In the genomic region with DNA sequence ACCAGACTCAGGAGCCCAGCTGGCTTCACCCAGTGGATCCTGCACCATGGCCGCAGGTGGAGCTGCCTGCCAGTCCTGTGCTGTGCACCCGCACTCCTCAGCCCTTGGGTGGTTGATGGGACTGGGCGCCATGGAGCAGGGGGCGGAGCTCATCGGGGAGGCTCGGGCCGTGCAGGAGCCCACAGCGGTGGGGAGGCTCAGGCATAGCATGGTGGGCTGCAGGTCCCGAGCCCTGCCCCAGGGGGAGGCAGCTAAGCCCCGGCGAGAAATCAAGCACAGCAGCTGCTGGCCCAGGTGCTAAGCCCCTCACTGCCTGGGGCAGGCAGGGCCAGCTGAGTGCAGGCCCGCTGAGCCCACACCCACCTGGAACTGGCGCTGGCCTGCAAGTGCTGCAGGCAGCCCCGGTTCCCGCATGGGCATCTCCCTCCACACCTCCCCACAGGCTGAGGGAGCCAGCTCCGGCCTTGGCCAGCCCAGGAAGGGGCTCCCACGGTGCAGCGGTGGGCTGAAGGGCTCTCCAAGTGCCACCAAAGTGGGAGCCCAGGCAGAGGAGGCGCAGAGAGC, we compare ENCODE assay signal across 29 cellular contexts.
"Had no signal": no experiment of that assay in that cellular context is flagged by ENCODE, and none has a peak within 500 bp of the region (broad histone marks: within the 10 kb centered on the region; RNA-seq: fewer than 3 reads in every experiment).

No MANE protein-coding gene starts in this region.

- H3K4me1 ChIP-seq: stomach, suprapubic skin, testis, thyroid gland, tibial artery, tibial nerve, transverse colon, upper lobe of right lung, uterus, vagina had no signal

- H3K27ac Mint-ChIP-seq: stimulated activated effector memory CD8-positive, alpha-beta T cell treated with anti-CD3 and anti-CD28 coated beads, Interleukin-12 subunit alpha, Interleukin-12 subunit beta, amount 100 ng/mL, for 72 hours; stimulated activated memory B cell treated with anti-CD40 and anti-IgM and Interleukin-4, amounts not matched to agents 10 μg/mL and 1 μg/mL and 100 μg/mL, for 72 hours; stimulated activated naive B cell treated with anti-CD40 and anti-IgM and Interleukin-4, amounts not matched to agents 10 μg/mL and 1 μg/mL and 100 μg/mL, for 72 hours; stimulated activated naive CD8-positive, alpha-beta T cell treated with anti-CD3 and anti-CD28 coated beads, Interleukin-15, amount 100 ng/mL, for 72 hours; stimulated activated naive CD8-positive, alpha-beta T cell treated with anti-CD3 and anti-CD28 coated beads, Interleukin-15, Interleukin-2, amounts not matched to agents 100 ng/mL and 50 ng/mL, for 24 hours; type B pancreatic cell had no signal

- H3K9me3 Mint-ChIP-seq: stimulated activated effector memory CD8-positive, alpha-beta T cell treated with anti-CD3 and anti-CD28 coated beads, Interleukin-12 subunit alpha, Interleukin-12 subunit beta, amount 100 ng/mL, for 72 hours; stimulated activated memory B cell treated with anti-CD40 and anti-IgM and Interleukin-4, amounts not matched to agents 10 μg/mL and 1 μg/mL and 100 μg/mL, for 72 hours; stimulated activated naive CD8-positive, alpha-beta T cell treated with anti-CD3 and anti-CD28 coated beads, Interleukin-15, amount 100 ng/mL, for 72 hours; stimulated activated naive CD8-positive, alpha-beta T cell treated with anti-CD3 and anti-CD28 coated beads, Interleukin-15, Interleukin-2, amounts not matched to agents 100 ng/mL and 50 ng/mL, for 24 hours had no signal

- FAIRE-seq: urothelium cell line had no signal

- H3K4me3 Mint-ChIP-seq: stimulated activated effector memory CD8-positive, alpha-beta T cell treated with anti-CD3 and anti-CD28 coated beads, Interleukin-12 subunit alpha, Interleukin-12 subunit beta, amount 100 ng/mL, for 72 hours; stimulated activated memory B cell treated with anti-CD40 and anti-IgM and Interleukin-4, amounts not matched to agents 10 μg/mL and 1 μg/mL and 100 μg/mL, for 72 hours; stimulated activated naive B cell treated with anti-CD40 and anti-IgM and Interleukin-4, amounts not matched to agents 10 μg/mL and 1 μg/mL and 100 μg/mL, for 72 hours; stimulated activated naive CD8-positive, alpha-beta T cell treated with anti-CD3 and anti-CD28 coated beads, Interleukin-15, amount 100 ng/mL, for 72 hours; stimulated activated naive CD8-positive, alpha-beta T cell treated with anti-CD3 and anti-CD28 coated beads, Interleukin-15, Interleukin-2, amounts not matched to agents 100 ng/mL and 50 ng/mL, for 24 hours; type B pancreatic cell had no signal

- H3K27me3 Mint-ChIP-seq: stimulated activated memory B cell treated with anti-CD40 and anti-IgM and Interleukin-4, amounts not matched to agents 10 μg/mL and 1 μg/mL and 100 μg/mL, for 72 hours; stimulated activated naive CD8-positive, alpha-beta T cell treated with anti-CD3 and anti-CD28 coated beads, Interleukin-15, amount 100 ng/mL, for 72 hours; stimulated activated naive CD8-positive, alpha-beta T cell treated with anti-CD3 and anti-CD28 coated beads, Interleukin-15, Interleukin-2, amounts not matched to agents 100 ng/mL and 50 ng/mL, for 24 hours; type B pancreatic cell had no signal

- ATAC-seq: stimulated activated effector memory CD8-positive, alpha-beta T cell treated with anti-CD3 and anti-CD28 coated beads, Interleukin-12 subunit alpha, Interleukin-12 subunit beta, amount 100 ng/mL, for 72 hours; stimulated activated memory B cell treated with anti-CD40 and anti-IgM and Interleukin-4, amounts not matched to agents 10 μg/mL and 1 μg/mL and 100 μg/mL, for 72 hours; stimulated activated naive B cell treated with anti-CD40 and anti-IgM and Interleukin-4, amounts not matched to agents 10 μg/mL and 1 μg/mL and 100 μg/mL, for 72 hours; stimulated activated naive CD8-positive, alpha-beta T cell treated with anti-CD3 and anti-CD28 coated beads, Interleukin-15, amount 100 ng/mL, for 72 hours; stimulated activated naive CD8-positive, alpha-beta T cell treated with anti-CD3 and anti-CD28 coated beads, Interleukin-15, Interleukin-2, amounts not matched to agents 100 U/mL and 50 U/mL, for 24 hours; upper lobe of right lung had no signal

- H3K36me3 ChIP-seq: stomach, suprapubic skin, thoracic aorta, thyroid gland, tibial artery, tibial nerve, transverse colon, upper lobe of left lung, upper lobe of right lung, uterus, vagina had no signal

- H3K36me3 Mint-ChIP-seq: stimulated activated effector memory CD8-positive, alpha-beta T cell treated with anti-CD3 and anti-CD28 coated beads, Interleukin-12 subunit alpha, Interleukin-12 subunit beta, amount 100 ng/mL, for 72 hours; stimulated activated memory B cell treated with anti-CD40 and anti-IgM and Interleukin-4, amounts not matched to agents 10 μg/mL and 1 μg/mL and 100 μg/mL, for 72 hours; stimulated activated naive B cell treated with anti-CD40 and anti-IgM and Interleukin-4, amounts not matched to agents 10 μg/mL and 1 μg/mL and 100 μg/mL, for 72 hours; type B pancreatic cell had no signal

- H3K4me3 ChIP-seq: stomach, suprapubic skin, testis, thoracic aorta, thyroid gland, tibial artery, tibial nerve, transverse colon, upper lobe of left lung, upper lobe of right lung, uterus, vagina had no signal

- H3K27ac ChIP-seq: stomach, suprapubic skin, testis, thoracic aorta, thyroid gland, tibial artery, tibial nerve, transverse colon, upper lobe of left lung, upper lobe of right lung, uterus, vagina had no signal

- DNase-seq: stimulated activated CD4-positive, alpha-beta T cell treated with anti-CD3 and anti-CD28 coated beads, Interleukin-2, amount 100 ng/mL, for 48 hours; stimulated activated CD4-positive, alpha-beta T cell treated with anti-CD3 and anti-CD28 coated beads, Interleukin-4, amount 100 ng/mL, for 1 hour; stimulated activated CD4-positive, alpha-beta T cell treated with anti-CD3 and anti-CD28 coated beads, Interleukin-4, amount 100 ng/mL, for 24 hours; stimulated activated CD4-positive, alpha-beta T cell treated with anti-CD3 and anti-CD28 coated beads, Interleukin-4, amount 100 ng/mL, for 4 hours; stimulated activated CD8-positive, alpha-beta memory T cell treated with anti-CD3 and anti-CD28 coated beads, Interleukin-4, amount 100 ng/mL, for 48 hours; stimulated activated naive B cell treated with anti-CD40 and anti-IgM and Interleukin-4, amounts not matched to agents 10 μg/mL and 1 μg/mL and 100 μg/mL, for 72 hours; stimulated activated naive CD4-positive, alpha-beta T cell; stimulated activated naive CD4-positive, alpha-beta T cell treated with Interleukin-2 at 50 U/mL for 16 hours; stimulated activated naive CD8-positive, alpha-beta T cell treated with anti-CD3 and anti-CD28 coated beads, Interleukin-15, amount 100 ng/mL, for 72 hours; stimulated activated naive CD8-positive, alpha-beta T cell treated with anti-CD3 and anti-CD28 coated beads, Interleukin-15, Interleukin-2, amounts not matched to agents 100 U/mL and 50 U/mL, for 24 hours; stomach; substantia nigra; testis; thyroid gland; tibial artery; transverse colon; trophoblast cell; upper lobe of right lung; uterus had no signal

- H3K4me1 Mint-ChIP-seq: stimulated activated effector memory CD8-positive, alpha-beta T cell treated with anti-CD3 and anti-CD28 coated beads, Interleukin-12 subunit alpha, Interleukin-12 subunit beta, amount 100 ng/mL, for 72 hours; stimulated activated memory B cell treated with anti-CD40 and anti-IgM and Interleukin-4, amounts not matched to agents 10 μg/mL and 1 μg/mL and 100 μg/mL, for 72 hours; stimulated activated naive B cell treated with anti-CD40 and anti-IgM and Interleukin-4, amounts not matched to agents 10 μg/mL and 1 μg/mL and 100 μg/mL, for 72 hours; stimulated activated naive CD8-positive, alpha-beta T cell treated with anti-CD3 and anti-CD28 coated beads, Interleukin-15, amount 100 ng/mL, for 72 hours had no signal

- H3K9me3 ChIP-seq: stomach, suprapubic skin, testis, thoracic aorta, thyroid gland, tibial artery, tibial nerve, transverse colon, upper lobe of left lung, upper lobe of right lung, uterus, vagina had no signal
